ENCODE assay signal across 15 cellular contexts in genomic region chr2:85542777-85543176, GRCh38. TPM values are rescaled to one million over a fixed set of nuclear protein-coding genes. Genes with fewer than 3 reads are reported as not detected.
A peak's percentile ranks its signal among the peaks of the same experiment; 100 is the strongest.
DNase-seq lines count a peak whose midpoint lies in the region; ATAC-seq, FAIRE-seq and TF ChIP-seq lines count a peak whose summit lies in the region.
"Had no signal": no experiment of that assay in that cellular context is flagged by ENCODE, and none has a peak within 500 bp of the region (broad histone marks: within the 10 kb centered on the region; RNA-seq: fewer than 3 reads in every experiment).

No MANE protein-coding gene starts in this region.

- RAD21 ChIA-PET in HCT116 (lab: Charles Lee; ENCODE audit: low non-redundant PET in 1 of 2, low total read pairs in 2 of 2, uncharacterized antibody in 2 of 2, unreplicated experiment in 2 of 2): no interaction called here

- peaks cover 54% of the 10 kb centered on the region for H3K79me2 ChIP-seq in HCT116 (ENCODE audit: insufficient read depth, low read length)
- H3K79me2 ChIP-seq in astrocyte (ENCODE audit: insufficient read depth, low read length): peaks cover 51% of the 10 kb centered on the region
- H3K79me2 ChIP-seq in neural cell (replicated peaks; ENCODE audit: insufficient read depth, low read length): peaks cover 39% of the 10 kb centered on the region

- peaks cover 5% of the 10 kb centered on the region for H3F3A ChIP-seq in neural cell (ENCODE audit: insufficient read depth, low read length, poor library complexity, severe bottlenecking)

- TF ChIP-seq CTCF in AG04450 (IDR thresholded peaks at IDR 0.05; ENCODE audit: low read depth, low read length) (no peak), HCT116 (IDR thresholded peaks at IDR 0.05 in 2 of 3, conservative IDR thresholded peaks at IDR 0.05 in 1 of 3; ENCODE audit: borderline replicate concordance in 1 of 3, insufficient read depth in 1 of 3, low read depth in 2 of 3, low read length in 2 of 3) (no peak), astrocyte (IDR thresholded peaks at IDR 0.05; ENCODE audit: insufficient read depth, low read depth, low read length) (no peak), neural cell (IDR thresholded peaks at IDR 0.05; ENCODE audit: poor library complexity, severe bottlenecking) (no peak), tibial nerve (IDR thresholded peaks at IDR 0.05) (no peak), upper lobe of right lung (IDR thresholded peaks at IDR 0.05) (no peak)

- no peaks in the 10 kb centered on the region for H3K27me3 ChIP-seq in AG04450 (ENCODE audit: control insufficient read depth, insufficient read depth, low read length)
- H3K27me3 ChIP-seq in HCT116 (ENCODE audit: insufficient read depth, low read length): no peaks in the 10 kb centered on the region
- no peaks in the 10 kb centered on the region for H3K27me3 ChIP-seq in astrocyte (ENCODE audit: insufficient read depth, low read length)
- H3K27me3 ChIP-seq in neural cell (ENCODE audit: insufficient read depth, low read depth, low read length): no peaks in the 10 kb centered on the region
- H3K27me3 ChIP-seq in tibial nerve: no peaks in the 10 kb centered on the region
- H3K27me3 ChIP-seq in upper lobe of right lung: no peaks in the 10 kb centered on the region
- H3K27me3 ChIP-seq in CD8-positive, alpha-beta memory T cell (ENCODE audit: insufficient read depth, low read length, poor library complexity, severe bottlenecking): no peaks in the 10 kb centered on the region
- H3K27me3 ChIP-seq: heart left ventricle, testis had no signal

- intact Hi-C loops in HCT116 (cut with micrococcal nuclease) (no loop called here), upper lobe of right lung (cut with DNase I) (no loop called here)

- H3K27me3 Mint-ChIP-seq in astrocyte (ENCODE audit: low read depth, unreplicated experiment): no peaks in the 10 kb centered on the region
- H3K27me3 Mint-ChIP-seq in CD8-positive, alpha-beta memory T cell: no peaks in the 10 kb centered on the region

- WGBS in tibial nerve, 2 donors: 80 to 81% methylated on average over 4 of the region's 4 CpGs

- H3K4me3 ChIP-seq in AG04450 (ENCODE audit: low read depth, low read length) (peak overlapping the region; percentile 100), HCT116 (replicated peaks in 1 of 2; ENCODE audit: low read depth in 1 of 2, low read length in 2 of 2) (no peak overlapping the region), astrocyte (ENCODE audit: insufficient read depth, low read depth, low read length) (no peak overlapping the region), neural cell (ENCODE audit: low read length) (peak overlapping the region; percentile 91), tibial nerve (no peak overlapping the region), upper lobe of right lung (no peak overlapping the region)
- no peak overlapping the region for H3K4me3 ChIP-seq in CD8-positive, alpha-beta memory T cell (ENCODE audit: low read length)
- H3K4me3 ChIP-seq: testis had no signal

- FAIRE-seq in astrocyte (lab: Jason Lieb, UNC): no peak
- FAIRE-seq: GM12891 had no signal

- POLR2A ChIA-PET in AG04450 (lab: Yijun Ruan, JAX) (no interaction called here), HCT116 (lab: Charles Lee) (interaction anchor here (1.1 to 15.3 kb wide), 2 partner anchors 52 to 119 kb away, joined by 3 to 236 read pairs; partner anchors contain the start of gene SH2D6)
- POLR2A ChIA-PET in CD8-positive, alpha-beta memory T cell (lab: Charles Lee): interaction anchor here (0.5 kb wide), 1 partner anchor 21 kb away, joined by 4 read pairs; no protein-coding TSS in a partner anchor

- H3K36me3 Mint-ChIP-seq in astrocyte (ENCODE audit: low read depth, unreplicated experiment): peaks cover 30% of the 10 kb centered on the region
- H3K36me3 Mint-ChIP-seq in CD8-positive, alpha-beta memory T cell: peaks cover 7 to 78% (median 20%) of the 10 kb centered on the region in 3 donors

- H3K9me3 Mint-ChIP-seq in astrocyte (ENCODE audit: unreplicated experiment): no peaks in the 10 kb centered on the region
- no peaks in the 10 kb centered on the region for H3K9me3 Mint-ChIP-seq in CD8-positive, alpha-beta memory T cell

- H3K4me1 Mint-ChIP-seq in astrocyte (ENCODE audit: low read depth, unreplicated experiment): peaks cover 24% of the 10 kb centered on the region
- peaks cover 29 to 41% (median 41%) of the 10 kb centered on the region in 3 donors for H3K4me1 Mint-ChIP-seq in CD8-positive, alpha-beta memory T cell

- H2AFZ ChIP-seq in HCT116 (ENCODE audit: low read depth, low read length, poor library complexity, severe bottlenecking): no peak overlapping the region
- no peak overlapping the region for H2AFZ ChIP-seq in astrocyte (ENCODE audit: low read depth, low read length)
- no peak overlapping the region for H2AFZ ChIP-seq in neural cell (ENCODE audit: low read depth, low read length)

- H4K20me1 ChIP-seq in HCT116 (ENCODE audit: insufficient read depth) (peaks cover 42% of the 10 kb centered on the region), astrocyte (ENCODE audit: insufficient read depth, low read length) (peaks cover 87% of the 10 kb centered on the region), neural cell (ENCODE audit: insufficient read depth) (peaks cover 23% of the 10 kb centered on the region)

- TF ChIP-seq EP300 in neural cell (conservative IDR thresholded peaks at IDR 0.05; ENCODE audit: poor library complexity, severe bottlenecking): no peak
- TF ChIP-seq EP300 in tibial nerve (IDR thresholded peaks at IDR 0.05): no peak

- H3K36me3 ChIP-seq in HCT116 (ENCODE audit: control insufficient read depth in 1 of 2, insufficient read depth in 2 of 2, low read length in 2 of 2) (peaks cover 39 to 57% of the 10 kb centered on the region in 2 experiments), astrocyte (ENCODE audit: insufficient read depth, low read length) (peaks cover 59% of the 10 kb centered on the region), neural cell (ENCODE audit: insufficient read depth, low read length) (peaks cover 20% of the 10 kb centered on the region), tibial nerve (peaks cover 11 to 65% (median 40%) of the 10 kb centered on the region in 3 donors), upper lobe of right lung (peaks cover 70% of the 10 kb centered on the region)
- H3K36me3 ChIP-seq in CD8-positive, alpha-beta memory T cell (ENCODE audit: insufficient read depth, low read length): peaks cover 29% of the 10 kb centered on the region

- no peaks in the 10 kb centered on the region; the same call in 1 of the 2 replicates for H3K9me3 ChIP-seq in AG04450 (ENCODE audit: control insufficient read depth, insufficient read depth, low read length)
- H3K9me3 ChIP-seq in HCT116 (ENCODE audit: control insufficient read depth in 1 of 2, insufficient read depth in 1 of 2, low read depth in 1 of 2, low read length in 2 of 2): no peaks in the 10 kb centered on the region
- no peaks in the 10 kb centered on the region for H3K9me3 ChIP-seq in astrocyte (ENCODE audit: insufficient read depth, low read depth, low read length)
- no peaks in the 10 kb centered on the region for H3K9me3 ChIP-seq in neural cell (ENCODE audit: low read length)
- H3K9me3 ChIP-seq in tibial nerve: no peaks in the 10 kb centered on the region
- H3K9me3 ChIP-seq in upper lobe of right lung: no peaks in the 10 kb centered on the region
- no peaks in the 10 kb centered on the region for H3K9me3 ChIP-seq in CD8-positive, alpha-beta memory T cell (ENCODE audit: low read length)
- H3K9me3 ChIP-seq: heart left ventricle, testis had no signal

- peak overlapping the region; percentile 91 for H3K4me3 Mint-ChIP-seq in astrocyte (ENCODE audit: unreplicated experiment)
- peak overlapping the region in 2 of 7 donors; percentile 7 to 90 for H3K4me3 Mint-ChIP-seq in CD8-positive, alpha-beta memory T cell

- no peak for TF ChIP-seq POLR2A in HCT116 (IDR thresholded peaks at IDR 0.05; ENCODE audit: borderline replicate concordance, extremely low read depth, insufficient read depth, insufficient read length)
- no peak for TF ChIP-seq POLR2A in tibial nerve (IDR thresholded peaks at IDR 0.05)

- H3K4me1 ChIP-seq in HCT116 (ENCODE audit: control insufficient read depth in 1 of 2, insufficient read depth in 2 of 2, low read length in 2 of 2) (peaks cover 6 to 38% of the 10 kb centered on the region in 2 experiments; a peak in 3 of 4 replicates), astrocyte (ENCODE audit: insufficient read depth, low read length) (peaks cover 16% of the 10 kb centered on the region), tibial nerve (peaks cover 0 to 36% (median 16%) of the 10 kb centered on the region in 4 donors), upper lobe of right lung (peaks cover 31% of the 10 kb centered on the region)
- H3K4me1 ChIP-seq in CD8-positive, alpha-beta memory T cell (ENCODE audit: insufficient read depth, low read length): peaks cover 16% of the 10 kb centered on the region

- H3K4me2 ChIP-seq in HCT116 (ENCODE audit: low read length): no peak overlapping the region
- H3K4me2 ChIP-seq in astrocyte (ENCODE audit: low read length): peak overlapping the region; percentile 97
- H3K4me2 ChIP-seq in neural cell (ENCODE audit: low read length): peak overlapping the region; percentile 31

- H3K27ac ChIP-seq in AG04450 (ENCODE audit: low read depth, low read length) (no peak overlapping the region), HCT116 (ENCODE audit: low read depth, low read length) (peak overlapping the region; percentile 10; the same call in 1 of the 2 replicates), astrocyte (ENCODE audit: low read depth, low read length) (no peak overlapping the region), neural cell (ENCODE audit: low read length) (no peak overlapping the region), tibial nerve (peak overlapping the region in 1 of 4 donors; percentile 3), upper lobe of right lung (no peak overlapping the region)
- H3K27ac ChIP-seq in CD8-positive, alpha-beta memory T cell (ENCODE audit: low read depth, low read length): no peak overlapping the region

- ATAC-seq in HCT116 (no peak), HG02852 (IDR thresholded peaks at IDR 0.05; ENCODE audit: unreplicated experiment) (no peak), upper lobe of right lung (no peak)
- ATAC-seq: heart left ventricle had no signal

- CTCF ChIA-PET in AG04450 (lab: Charles Lee) (interaction anchor here (0.8 to 7.2 kb wide), 3 partner anchors 8 to 186 kb away, joined by 3 to 53 read pairs (median 13); partner anchors contain the start of gene SH2D6), HCT116 (lab: Charles Lee) (no interaction called here)
- CTCF ChIA-PET in CD8-positive, alpha-beta memory T cell (lab: Charles Lee): interaction anchor here (9.6 kb wide), 1 partner anchor 8 kb away, joined by 66 read pairs; no protein-coding TSS in a partner anchor

- peak overlapping the region; percentile 29 for H3K27ac Mint-ChIP-seq in astrocyte (ENCODE audit: unreplicated experiment)
- H3K27ac Mint-ChIP-seq in CD8-positive, alpha-beta memory T cell: peak overlapping the region in 4 of 8 donors; percentile 5 to 84 (median 28)

- no peaks in the 10 kb centered on the region for H3K9me2 ChIP-seq in HCT116 (ENCODE audit: insufficient read depth)
- H3K9me2 ChIP-seq in neural cell (ENCODE audit: insufficient read depth, low read length): no peaks in the 10 kb centered on the region

- DNase-seq in AG04450 (ENCODE audit: low read depth, low spot score): no peak
- DNase-seq in HCT116 (ENCODE audit: low read depth, low spot score): no peak
- DNase-seq in astrocyte (ENCODE audit: low read depth): no peak
- DNase-seq in tibial nerve (ENCODE audit: low spot score in 2 of 2): no peak
- DNase-seq in upper lobe of right lung: no peak
- DNase-seq in CD8-positive, alpha-beta memory T cell: no peak
- DNase-seq: activated CD4-positive, alpha-beta T cell treated with anti-CD3 and anti-CD28 coated beads, Interleukin-2, amount 50 U/mL, for 1 hour; heart left ventricle; midbrain; NCI-H187 treated with DMSO at 0.1 percent for 48 hours; testis had no signal

- BruUV-seq in HCT116 (replicated peaks; lab: Mats Ljungman, UMichigan): no TSS peak

- no peak for TF ChIP-seq RAD21 in HCT116 (IDR thresholded peaks at IDR 0.05; ENCODE audit: low read depth)
- no peak for TF ChIP-seq RAD21 in neural cell (conservative IDR thresholded peaks at IDR 0.05)

- H3K9ac ChIP-seq in HCT116 (ENCODE audit: low read length) (no peak overlapping the region), astrocyte (ENCODE audit: low read length) (no peak overlapping the region), neural cell (ENCODE audit: low read length) (no peak overlapping the region)

RNA-seq across cellular contexts. Expression of gene MAT2A, which starts 3.8 kb away (rescaled TPM):
- polyA plus RNA-seq in AG04450 (2011; rRNA removed) (362 and 409 TPM in 2 replicates), neural cell (230 and 233 TPM in 2 replicates)
- 184 and 266 TPM in 2 replicates for polyA minus RNA-seq in AG04450 (2011; rRNA and poly(A)+ RNA removed)
- total RNA-seq in HCT116 (2021; ENCODE audit: unreplicated experiment) (444 TPM), astrocyte (175 and 180 TPM in 2 replicates), tibial nerve (100 to 1,000 TPM; 139 to 164 (median 145) TPM), upper lobe of right lung (212 TPM)
- polyA plus RNA-seq in HCT116 (2012): 132 and 245 TPM in 2 replicates
- polyA minus RNA-seq in neural cell: 126 and 143 TPM in 2 replicates
- 100 to 1,000 TPM; 371 to 376 TPM for total RNA-seq in CD8-positive, alpha-beta memory T cell
- polyA plus RNA-seq in CD8-positive, alpha-beta memory T cell: 121 TPM

RNA-seq across cellular contexts. Expression of gene GGCX, which starts 18.5 kb away (rescaled TPM):
- 44.0 and 53.8 TPM in 2 replicates for polyA plus RNA-seq in AG04450 (2011; rRNA removed)
- 80.2 and 104 TPM in 2 replicates for polyA minus RNA-seq in AG04450 (2011; rRNA and poly(A)+ RNA removed)
- total RNA-seq in HCT116 (2021; ENCODE audit: unreplicated experiment): 43.5 TPM
- 30.1 and 32.5 TPM in 2 replicates for polyA plus RNA-seq in HCT116 (2012)
- 79.0 and 94.6 TPM in 2 replicates for total RNA-seq in astrocyte
- polyA plus RNA-seq in neural cell: 33.9 and 41.4 TPM in 2 replicates
- polyA minus RNA-seq in neural cell: 25.1 and 25.2 TPM in 2 replicates
- 10 to 100 TPM; 24.7 to 34.3 (median 27.1) TPM for total RNA-seq in tibial nerve
- total RNA-seq in upper lobe of right lung: 73.2 TPM
- total RNA-seq in CD8-positive, alpha-beta memory T cell: 10 to 100 TPM; 22.3 to 23.3 TPM
- polyA plus RNA-seq in CD8-positive, alpha-beta memory T cell: 15.7 TPM

RNA-seq across cellular contexts. Expression of gene VAMP8, which starts 34.6 kb away (rescaled TPM):
- 2.6 and 3.6 TPM in 2 replicates for polyA plus RNA-seq in AG04450 (2011; rRNA removed)
- 0.48 and 0.55 TPM in 2 replicates for polyA minus RNA-seq in AG04450 (2011; rRNA and poly(A)+ RNA removed)
- total RNA-seq in HCT116 (2021; ENCODE audit: unreplicated experiment): 52.6 TPM
- polyA plus RNA-seq in HCT116 (2012): 69.9 and 85.7 TPM in 2 replicates
- total RNA-seq in astrocyte: 30.6 and 35.3 TPM in 2 replicates
- not detected in 2 replicates for polyA plus RNA-seq in neural cell
- polyA minus RNA-seq in neural cell: not detected in 2 replicates
- 10 to 100 TPM in 2 of 4 donors, 1 to 10 TPM in 2; 4.3 to 24.0 (median 11.8) TPM for total RNA-seq in tibial nerve
- total RNA-seq in upper lobe of right lung: 235 TPM
- total RNA-seq in CD8-positive, alpha-beta memory T cell: 10 to 100 TPM; 94.4 to 95.4 TPM
- 355 TPM for polyA plus RNA-seq in CD8-positive, alpha-beta memory T cell

RNA-seq across cellular contexts. Expression of gene VAMP5, which starts 41.5 kb away (rescaled TPM):
- polyA plus RNA-seq in AG04450 (2011; rRNA removed) (100 and 123 TPM in 2 replicates), neural cell (not detected in 2 replicates)
- polyA minus RNA-seq in AG04450 (2011; rRNA and poly(A)+ RNA removed): 67.4 and 76.8 TPM in 2 replicates
- total RNA-seq in HCT116 (2021; ENCODE audit: unreplicated experiment) (1.9 TPM), astrocyte (17.1 and 17.6 TPM in 2 replicates), tibial nerve (10 to 100 TPM; 39.6 to 91.6 (median 55.6) TPM), upper lobe of right lung (84.8 TPM)
- polyA plus RNA-seq in HCT116 (2012): 2.5 and 5.1 TPM in 2 replicates
- polyA minus RNA-seq in neural cell: not detected in 2 replicates
- total RNA-seq in CD8-positive, alpha-beta memory T cell: 10 to 100 TPM; 26.4 to 28.0 TPM
- 151 TPM for polyA plus RNA-seq in CD8-positive, alpha-beta memory T cell
- total RNA-seq: HT1080 had no signal

RNA-seq across cellular contexts. Expression of gene RNF181, which starts 52.8 kb away (rescaled TPM):
- polyA plus RNA-seq in AG04450 (2011; rRNA removed): 260 and 351 TPM in 2 replicates
- polyA minus RNA-seq in AG04450 (2011; rRNA and poly(A)+ RNA removed): 140 and 199 TPM in 2 replicates
- 77.5 TPM for total RNA-seq in HCT116 (2021; ENCODE audit: unreplicated experiment)
- 270 and 278 TPM in 2 replicates for polyA plus RNA-seq in HCT116 (2012)
- total RNA-seq in astrocyte: 155 and 176 TPM in 2 replicates
- polyA plus RNA-seq in neural cell: 296 and 330 TPM in 2 replicates
- 58.9 and 65.4 TPM in 2 replicates for polyA minus RNA-seq in neural cell
- 100 to 1,000 TPM; 117 to 212 (median 162) TPM for total RNA-seq in tibial nerve
- 85.9 TPM for total RNA-seq in upper lobe of right lung
- total RNA-seq in CD8-positive, alpha-beta memory T cell: 10 to 100 TPM; 88.2 to 95.1 TPM
- polyA plus RNA-seq in CD8-positive, alpha-beta memory T cell: 181 TPM

Comparison
In these comparisons a context has a peak if more than half of its experiments do, and no peak if none do; other contexts are left out.
1. H3K4me3 ChIP-seq: peak in AG04450 (single experiment) and neural cell (single experiment); none in HCT116 (0 of 2), astrocyte (single experiment), tibial nerve (0 of 4), upper lobe of right lung (single experiment) and CD8-positive, alpha-beta memory T cell (single experiment).